In genomic region chr2:86441789-86442641, GRCh38 we compare ENCODE assay signal across 1 cellular context.
TF ChIP-seq lines count a peak whose summit lies in the region.

No MANE protein-coding gene starts in this region.

TF ChIP-seq in K562, 482 proteins besides CTCF, POLR2A, EP300 and RAD21 (continued from another document and continues in another):
- TF ChIP-seq RNF219 (CRISPR knock-in tag; IDR thresholded peaks at IDR 0.05) (no peak), MED1 (CRISPR knock-in tag; IDR thresholded peaks at IDR 0.05; ENCODE audit: borderline replicate concordance) (no peak), STAT5A (IDR thresholded peaks at IDR 0.05; ENCODE audit: borderline replicate concordance, low read length) (no peak), SIX5 (IDR thresholded peaks at IDR 0.05; ENCODE audit: borderline replicate concordance in 1 of 2, insufficient read depth in 1 of 2, low read depth in 1 of 2, low read length in 2 of 2) (no peak), TSC22D4 (tag; IDR thresholded peaks at IDR 0.05) (no peak), HDAC6 (IDR thresholded peaks at IDR 0.05; ENCODE audit: low read depth, low read length) (no peak), ATF7 (IDR thresholded peaks at IDR 0.05) (no peak), ZNF717 (CRISPR knock-in tag; IDR thresholded peaks at IDR 0.05) (no peak), ZSCAN32 (CRISPR knock-in tag; IDR thresholded peaks at IDR 0.05) (no peak), MYC (IDR thresholded peaks at IDR 0.05; ENCODE audit: low read depth, low read length) (peak; percentile 29; the same call in 1 of the 2 replicates), MYC (CRISPR knock-in tag; IDR thresholded peaks at IDR 0.05; ENCODE audit: borderline replicate concordance, low read depth) (no peak), EZH2 (IDR thresholded peaks at IDR 0.05; ENCODE audit: borderline replicate concordance, low read depth, low read length) (no peak), IFI16 (CRISPR knock-in tag; IDR thresholded peaks at IDR 0.05) (no peak), HOMEZ (CRISPR knock-in tag; IDR thresholded peaks at IDR 0.05) (no peak), MAX (CRISPR knock-in tag; IDR thresholded peaks at IDR 0.05) (peak; percentile 42; the same call in 1 of the 2 replicates), MITF (IDR thresholded peaks at IDR 0.05) (no peak), BMI1 (IDR thresholded peaks at IDR 0.05; ENCODE audit: low read length) (no peak), ADNP (tag; IDR thresholded peaks at IDR 0.05) (no peak), L3MBTL2 (IDR thresholded peaks at IDR 0.05) (no peak; the same call in 1 of the 2 replicates), RUNX1 (IDR thresholded peaks at IDR 0.05; ENCODE audit: low read depth) (no peak), GATA2 (CRISPR knock-in tag; IDR thresholded peaks at IDR 0.05) (no peak), JUND (IDR thresholded peaks at IDR 0.05; ENCODE audit: borderline replicate concordance, low read depth, low read length) (no peak), JUND (tag; IDR thresholded peaks at IDR 0.05; ENCODE audit: borderline replicate concordance, low read depth, low read length) (no peak), CEBPG (CRISPR knock-in tag; IDR thresholded peaks at IDR 0.05) (no peak), CEBPG (tag; conservative IDR thresholded peaks at IDR 0.05 in 1 of 2, IDR thresholded peaks at IDR 0.05 in 1 of 2) (no peak), HEY1 (CRISPR knock-in tag; IDR thresholded peaks at IDR 0.05; ENCODE audit: borderline replicate concordance) (no peak), RFX5 (IDR thresholded peaks at IDR 0.05; ENCODE audit: low read depth, low read length) (no peak), ZNF695 (CRISPR knock-in tag; IDR thresholded peaks at IDR 0.05) (no peak), FOXA3 (CRISPR knock-in tag; conservative IDR thresholded peaks at IDR 0.05 in 1 of 2, IDR thresholded peaks at IDR 0.05 in 1 of 2) (no peak), BDP1 (IDR thresholded peaks at IDR 0.05; ENCODE audit: insufficient read depth, insufficient read length) (no peak), LARP7 (IDR thresholded peaks at IDR 0.05) (no peak), FOXJ3 (CRISPR knock-in tag; IDR thresholded peaks at IDR 0.05) (no peak), NKRF (IDR thresholded peaks at IDR 0.05; ENCODE audit: borderline replicate concordance) (peak; percentile 57; the same call in 1 of the 2 replicates), ZNF133 (CRISPR knock-in tag; IDR thresholded peaks at IDR 0.05) (no peak), PRDM10 (IDR thresholded peaks at IDR 0.05; ENCODE audit: partially characterized antibody) (peak; percentile 74), RNF2 (IDR thresholded peaks at IDR 0.05) (no peak), TGIF2 (CRISPR knock-in tag; IDR thresholded peaks at IDR 0.05) (no peak), KLF10 (CRISPR knock-in tag; IDR thresholded peaks at IDR 0.05) (no peak), FOXA1 (IDR thresholded peaks at IDR 0.05; ENCODE audit: borderline replicate concordance) (no peak), KLF16 (IDR thresholded peaks at IDR 0.05) (no peak), ZNF512 (tag; IDR thresholded peaks at IDR 0.05) (no peak), ZNF668 (CRISPR knock-in tag; IDR thresholded peaks at IDR 0.05) (no peak), ZNF398 (CRISPR knock-in tag; IDR thresholded peaks at IDR 0.05) (no peak), HIVEP1 (CRISPR knock-in tag; IDR thresholded peaks at IDR 0.05) (no peak), DDX20 (tag; IDR thresholded peaks at IDR 0.05; ENCODE audit: low read depth) (no peak), SMARCB1 (IDR thresholded peaks at IDR 0.05; ENCODE audit: insufficient read length, low read depth) (no peak), HNRNPLL (IDR thresholded peaks at IDR 0.05; ENCODE audit: low read depth, low read length, poor library complexity, severe bottlenecking) (peak; percentile 96), ZNF354B (CRISPR knock-in tag; IDR thresholded peaks at IDR 0.05) (no peak), HDAC1 (IDR thresholded peaks at IDR 0.05) (peak in 1 of 2 experiments; percentile 62; a peak in 1 of 4 replicates), ZNF707 (CRISPR knock-in tag; conservative IDR thresholded peaks at IDR 0.05) (no peak), CSDE1 (IDR thresholded peaks at IDR 0.05) (no peak), SMAD1 (IDR thresholded peaks at IDR 0.05; ENCODE audit: low read depth, low read length, partially characterized antibody) (no peak), HES1 (IDR thresholded peaks at IDR 0.05; ENCODE audit: low read depth) (no peak), HCFC1 (IDR thresholded peaks at IDR 0.05; ENCODE audit: low read depth, low read length) (no peak), CBX8 (IDR thresholded peaks at IDR 0.05; ENCODE audit: borderline replicate concordance, extremely low read depth, low read depth, low read length, poor library complexity, severe bottlenecking) (no peak), ZNF134 (CRISPR knock-in tag; conservative IDR thresholded peaks at IDR 0.05) (no peak), ZEB2 (IDR thresholded peaks at IDR 0.05) (no peak)
